Comparison of ENCODE assay signal across 9 cellular contexts in genomic region chr1:200877839-200878551, GRCh38. TPM values are rescaled to one million over a fixed set of nuclear protein-coding genes. Genes with fewer than 3 reads are reported as not detected.
DNase-seq lines count a peak whose midpoint lies in the region; ATAC-seq and TF ChIP-seq lines count a peak whose summit lies in the region.
"Had no signal": no experiment of that assay in that cellular context is flagged by ENCODE, and none has a peak within 500 bp of the region (broad histone marks: within the 10 kb centered on the region; RNA-seq: fewer than 3 reads in every experiment).

No MANE protein-coding gene starts in this region.

- no peak for TF ChIP-seq CTCF in GM06990 (IDR thresholded peaks at IDR 0.05; ENCODE audit: insufficient read depth, low read length, poor library complexity, severe bottlenecking)
- TF ChIP-seq CTCF in A673 (conservative IDR thresholded peaks at IDR 0.05; ENCODE audit: low read depth, low read length) = no peak

- CTCF ChIA-PET in A673 (lab: Charles Lee) = interaction anchor here (0.6 kb wide), 1 partner anchor 101 kb away, joined by 6 read pairs; no protein-coding TSS in a partner anchor

- no peak overlapping the region for H3K27ac ChIP-seq in A673 (ENCODE audit: low read depth, low read length, poor library complexity, severe bottlenecking)

- POLR2A ChIA-PET in A673 (lab: Charles Lee; ENCODE audit: low non-redundant PET) = no interaction called here

- peak; percentile 76 for ATAC-seq in GM21447 (IDR thresholded peaks at IDR 0.05; ENCODE audit: unreplicated experiment)
- ATAC-seq in GM21515 (IDR thresholded peaks at IDR 0.05; ENCODE audit: unreplicated experiment) = no peak

- H3K4me1 ChIP-seq in A673 (ENCODE audit: insufficient read depth, low read length, poor library complexity, severe bottlenecking) = no peaks in the 10 kb centered on the region

- peak; percentile 66 for DNase-seq in GM06990 (ENCODE audit: extremely low read depth, insufficient read length)
- peak; percentile 14 for DNase-seq in Jurkat, Clone E6-1 (ENCODE audit: low read depth, low spot score)
- DNase-seq in effector CD4-positive, alpha-beta T cell = peak; percentile 38
- no peak for DNase-seq in HuH-7.5 (ENCODE audit: low spot score)
- no peak for DNase-seq in middle frontal gyrus (ENCODE audit: extremely low spot score, low spot score)
- DNase-seq in A673 (ENCODE audit: low spot score) = no peak
- DNase-seq: Karpas-422 had no signal

- H3K9me3 ChIP-seq in A673 (ENCODE audit: low read depth, low read length, poor library complexity, severe bottlenecking) = no peaks in the 10 kb centered on the region

- no TSS peak for BruUV-seq in A673 (replicated peaks; lab: Mats Ljungman, UMichigan)

- H3K4me3 ChIP-seq in GM06990 (replicated peaks; ENCODE audit: low read depth, low read length) (no peak overlapping the region), A673 (ENCODE audit: low read depth, low read length, poor library complexity, severe bottlenecking) (no peak overlapping the region)
- no peak overlapping the region for H3K4me3 ChIP-seq in Jurkat, Clone E6-1 (ENCODE audit: low read length)

- intact Hi-C loops in A673 (cut with micrococcal nuclease; ENCODE audit: unreplicated experiment) = no loop called here

- H3K27me3 ChIP-seq in GM06990 (replicated peaks; ENCODE audit: control insufficient read depth, insufficient read depth, low read length) (no peaks in the 10 kb centered on the region), A673 (replicated peaks; ENCODE audit: insufficient read depth, low read depth, low read length, poor library complexity) (peaks cover 4% of the 10 kb centered on the region)

- no peaks in the 10 kb centered on the region for H3K36me3 ChIP-seq in GM06990 (ENCODE audit: control insufficient read depth, insufficient read depth, low read length)
- no peaks in the 10 kb centered on the region for H3K36me3 ChIP-seq in A673 (ENCODE audit: insufficient read depth, low read length, poor library complexity, severe bottlenecking)

RNA-seq across cellular contexts. Expression of gene GPR25, which starts 5.2 kb away (rescaled TPM):
- not detected for polyA plus RNA-seq in Jurkat, Clone E6-1 (2012; ENCODE audit: insufficient read depth, insufficient read length)
- total RNA-seq in A673 (2021) = not detected in 2 replicates

RNA-seq across cellular contexts. Expression of gene INAVA, which starts 16.7 kb away (rescaled TPM):
- polyA plus RNA-seq in Jurkat, Clone E6-1 (2012; ENCODE audit: insufficient read depth, insufficient read length) = not detected
- total RNA-seq in A673 (2021) = 0.33 and 0.45 TPM in 2 replicates

Comparison
In these comparisons a context has a peak if more than half of its experiments do, and no peak if none do; other contexts are left out.
1. DNase-seq: peak in GM06990 (single experiment), Jurkat, Clone E6-1 (single experiment) and effector CD4-positive, alpha-beta T cell (single experiment); none in HuH-7.5 (single experiment), middle frontal gyrus (single experiment) and A673 (single experiment).